ENCODE assay signal across 28 cellular contexts in the genomic region with DNA sequence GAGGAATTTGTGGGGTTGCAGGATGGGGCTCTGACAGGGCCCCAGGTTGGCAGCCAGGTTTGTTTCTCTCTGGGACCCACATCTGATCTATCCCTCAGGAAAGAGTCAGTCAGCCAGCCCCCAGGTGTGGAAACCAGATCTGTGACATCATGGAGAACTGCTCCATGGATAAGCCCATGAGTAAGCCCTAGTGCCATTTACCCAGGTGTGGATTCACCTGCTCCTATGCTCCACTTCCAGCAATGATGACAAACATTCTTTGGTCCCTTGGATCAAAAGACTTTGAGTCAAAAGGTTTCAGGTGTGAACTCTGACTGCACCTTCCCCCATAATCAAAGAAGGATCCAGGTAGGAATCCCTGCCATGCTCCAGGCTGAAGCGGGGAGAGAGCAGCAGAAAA. TPM values are rescaled to one million over a fixed set of nuclear protein-coding genes. Genes with fewer than 3 reads are reported as not detected.
"Had no signal": no experiment of that assay in that cellular context is flagged by ENCODE, and none has a peak within 500 bp of the region (broad histone marks: within the 10 kb centered on the region; RNA-seq: fewer than 3 reads in every experiment).

No MANE protein-coding gene starts in this region.

- DNase-seq: activated B cell treated with CpG ODN at 0.5 μM for 24 hours; activated CD4-positive, alpha-beta T cell treated with anti-CD3 and anti-CD28 coated beads for 4 hours; activated CD4-positive, alpha-beta T cell treated with anti-CD3 and anti-CD28 coated beads, Interleukin-2, amount 50 U/mL, for 48 hours; activated CD8-positive, alpha-beta memory T cell treated with anti-CD3 and anti-CD28 coated beads, Interleukin-2, amount 50 U/mL, for 48 hours; activated naive CD4-positive, alpha-beta T cell treated with anti-CD3 and anti-CD28 coated beads for 36 hours; activated naive CD8-positive, alpha-beta T cell treated with anti-CD3 and anti-CD28 coated beads, Interleukin-2, amount 10 ng/mL, durations not matched to agents 7 days and 5 days; activated T-cell treated with anti-CD3 and anti-CD28 coated beads, Interleukin-2, amount 50 U/mL, for 4 hours; amniotic stem cell; cortex of kidney; endodermal cell; erythroblast; glutamatergic neuron; hypothalamus; left ventricle myocardium superior; ovary; stimulated activated CD4-positive, alpha-beta T cell treated with anti-CD3 and anti-CD28 coated beads, Interleukin-12 subunit alpha, Interleukin-12 subunit beta, amount 100 ng/mL, for 4 hours; substantia nigra; thyroid gland had no signal

- ATAC-seq: activated T-cell treated with anti-CD3 and anti-CD28 coated beads, Interleukin-2, amount 50 U/mL, for 4 hours; left ventricle myocardium superior had no signal

- H3K27me3 ChIP-seq: ovary, thyroid gland had no signal

- H3K36me3 ChIP-seq: cardiac muscle cell, neutrophil, ovary, prostate gland, thyroid gland had no signal

- H3K4me1 Mint-ChIP-seq: activated B cell treated with CpG ODN at 0.5 μM for 24 hours; activated naive CD8-positive, alpha-beta T cell treated with anti-CD3 and anti-CD28 coated beads, Interleukin-2, amount 10 ng/mL, durations not matched to agents 7 days and 5 days; endodermal cell had no signal

- H3K4me3 Mint-ChIP-seq: activated B cell treated with CpG ODN at 0.5 μM for 24 hours; activated naive CD4-positive, alpha-beta T cell treated with anti-CD3 and anti-CD28 coated beads for 36 hours; activated naive CD8-positive, alpha-beta T cell treated with anti-CD3 and anti-CD28 coated beads, Interleukin-2, amount 10 ng/mL, durations not matched to agents 7 days and 5 days; activated T-cell treated with anti-CD3 and anti-CD28 coated beads, Interleukin-2, amount 50 U/mL, for 4 hours; endodermal cell; nephron; stimulated activated naive CD8-positive, alpha-beta T cell treated with anti-CD3 and anti-CD28 coated beads, Interleukin-15, Interleukin-2, amounts not matched to agents 100 ng/mL and 50 ng/mL, for 24 hours; T-helper 1 cell treated with Interleukin-12 subunit alpha and Interleukin-12 subunit beta and Interleukin-4 antibody, amounts not matched to agents 30 μg/mL and 1 μg/mL, for 36 hours had no signal

- H3K9me3 ChIP-seq: neutrophil, ovary, prostate gland, thyroid gland had no signal

- H3K27ac Mint-ChIP-seq: activated B cell treated with CpG ODN at 0.5 μM for 24 hours; activated naive CD4-positive, alpha-beta T cell treated with anti-CD3 and anti-CD28 coated beads for 36 hours; activated naive CD8-positive, alpha-beta T cell treated with anti-CD3 and anti-CD28 coated beads, Interleukin-2, amount 10 ng/mL, durations not matched to agents 7 days and 5 days; activated T-helper 2 cell treated with anti-CD3 and anti-CD28 coated beads, Interferon-gamma antibody, Interleukin-2, Interleukin-4, amounts not matched to agents 10 μg/mL and 5 μg/mL and 100 μg/mL, durations not matched to agents 14 hours and 24 hours and 36 hours; endodermal cell; nephron; stimulated activated naive CD8-positive, alpha-beta T cell treated with anti-CD3 and anti-CD28 coated beads, Interleukin-15, Interleukin-2, amounts not matched to agents 100 ng/mL and 50 ng/mL, for 24 hours; T-helper 1 cell treated with Interleukin-12 subunit alpha and Interleukin-12 subunit beta and Interleukin-4 antibody, amounts not matched to agents 30 μg/mL and 1 μg/mL, for 36 hours had no signal

- H3K27ac ChIP-seq: cardiac muscle cell, neutrophil, ovary, prostate gland, thyroid gland had no signal

- H3K4me1 ChIP-seq: prostate gland, thyroid gland had no signal

- H3K4me3 ChIP-seq: cardiac muscle cell, ovary, prostate gland, thyroid gland had no signal

- H3K36me3 Mint-ChIP-seq: activated naive CD8-positive, alpha-beta T cell treated with anti-CD3 and anti-CD28 coated beads, Interleukin-2, amount 10 ng/mL, durations not matched to agents 7 days and 5 days had no signal

- H3K9me3 Mint-ChIP-seq: activated B cell treated with CpG ODN at 0.5 μM for 24 hours; activated naive CD4-positive, alpha-beta T cell treated with anti-CD3 and anti-CD28 coated beads for 36 hours; activated naive CD8-positive, alpha-beta T cell treated with anti-CD3 and anti-CD28 coated beads, Interleukin-2, amount 10 ng/mL, durations not matched to agents 7 days and 5 days; activated T-cell treated with anti-CD3 and anti-CD28 coated beads, Interleukin-2, amount 50 U/mL, for 4 hours; activated T-helper 2 cell treated with anti-CD3 and anti-CD28 coated beads, Interferon-gamma antibody, Interleukin-2, Interleukin-4, amounts not matched to agents 10 μg/mL and 5 μg/mL and 100 μg/mL, durations not matched to agents 14 hours and 24 hours and 36 hours; stimulated activated naive CD8-positive, alpha-beta T cell treated with anti-CD3 and anti-CD28 coated beads, Interleukin-15, Interleukin-2, amounts not matched to agents 100 ng/mL and 50 ng/mL, for 24 hours; T-helper 1 cell treated with Interleukin-12 subunit alpha and Interleukin-12 subunit beta and Interleukin-4 antibody, amounts not matched to agents 30 μg/mL and 1 μg/mL, for 36 hours had no signal

RNA-seq across cellular contexts. Expression of a gene that starts 26.9 kb away (rescaled TPM):
- total RNA-seq: activated B cell treated with CpG ODN at 0.5 μM for 24 hours; activated CD8-positive, alpha-beta memory T cell treated with anti-CD3 and anti-CD28 coated beads for 36 hours; activated naive CD4-positive, alpha-beta T cell treated with anti-CD3 and anti-CD28 coated beads for 36 hours; activated naive CD8-positive, alpha-beta T cell treated with anti-CD3 and anti-CD28 coated beads, Interleukin-2, amount 10 ng/mL, durations not matched to agents 7 days and 5 days; activated T-cell treated with anti-CD3 and anti-CD28 coated beads, Interleukin-2, amount 50 U/mL, for 4 hours; activated T-helper 2 cell treated with anti-CD3 and anti-CD28 coated beads, Interferon-gamma antibody, Interleukin-2, Interleukin-4, amounts not matched to agents 10 μg/mL and 5 μg/mL and 100 μg/mL, durations not matched to agents 14 hours and 24 hours and 36 hours; left ventricle myocardium superior; ovary; prostate gland; thyroid gland had no signal
- polyA plus RNA-seq: ovary, urinary bladder had no signal

RNA-seq across cellular contexts. Expression of a gene that starts 44.8 kb away (rescaled TPM):
- total RNA-seq: activated B cell treated with CpG ODN at 0.5 μM for 24 hours; activated CD8-positive, alpha-beta memory T cell treated with anti-CD3 and anti-CD28 coated beads for 36 hours; activated naive CD4-positive, alpha-beta T cell treated with anti-CD3 and anti-CD28 coated beads for 36 hours; activated naive CD8-positive, alpha-beta T cell treated with anti-CD3 and anti-CD28 coated beads, Interleukin-2, amount 10 ng/mL, durations not matched to agents 7 days and 5 days; activated T-cell treated with anti-CD3 and anti-CD28 coated beads, Interleukin-2, amount 50 U/mL, for 4 hours; activated T-helper 2 cell treated with anti-CD3 and anti-CD28 coated beads, Interferon-gamma antibody, Interleukin-2, Interleukin-4, amounts not matched to agents 10 μg/mL and 5 μg/mL and 100 μg/mL, durations not matched to agents 14 hours and 24 hours and 36 hours; cardiac muscle cell; cerebellum; endodermal cell; ovary; prostate gland; urinary bladder had no signal
- polyA plus RNA-seq: ovary had no signal

RNA-seq across cellular contexts. Expression of a gene that starts 56.8 kb away (rescaled TPM):
- total RNA-seq: activated B cell treated with CpG ODN at 0.5 μM for 24 hours; activated CD8-positive, alpha-beta memory T cell treated with anti-CD3 and anti-CD28 coated beads for 36 hours; activated naive CD4-positive, alpha-beta T cell treated with anti-CD3 and anti-CD28 coated beads for 36 hours; activated naive CD8-positive, alpha-beta T cell treated with anti-CD3 and anti-CD28 coated beads, Interleukin-2, amount 10 ng/mL, durations not matched to agents 7 days and 5 days; activated T-cell treated with anti-CD3 and anti-CD28 coated beads, Interleukin-2, amount 50 U/mL, for 4 hours; activated T-helper 2 cell treated with anti-CD3 and anti-CD28 coated beads, Interferon-gamma antibody, Interleukin-2, Interleukin-4, amounts not matched to agents 10 μg/mL and 5 μg/mL and 100 μg/mL, durations not matched to agents 14 hours and 24 hours and 36 hours; cardiac muscle cell; cerebellum; left ventricle myocardium superior; ovary; prostate gland; thyroid gland; urinary bladder had no signal
- polyA plus RNA-seq: cardiac muscle cell, ovary, urinary bladder had no signal
